Comparison of ENCODE assay signal across 8 cellular contexts in the genomic region with DNA sequence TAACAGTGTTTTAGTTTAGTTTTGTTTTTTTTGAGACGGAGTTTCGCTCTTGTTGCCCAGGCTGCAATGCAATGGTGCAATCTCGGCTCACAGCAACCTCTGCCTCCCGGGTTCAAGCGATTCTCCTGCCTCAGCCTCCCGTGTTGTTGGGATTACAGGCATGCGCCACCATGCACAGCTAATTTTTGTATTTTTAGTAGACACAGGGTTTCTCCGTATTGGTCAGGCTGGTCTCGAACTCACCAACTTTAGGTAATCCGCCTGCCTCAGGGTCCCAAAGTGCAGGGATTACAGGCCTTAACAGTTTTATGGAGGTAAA. TPM values are rescaled to one million over a fixed set of nuclear protein-coding genes. Genes with fewer than 3 reads are reported as not detected.
DNase-seq lines count a peak whose midpoint lies in the region; ATAC-seq, FAIRE-seq and TF ChIP-seq lines count a peak whose summit lies in the region.
"Not testable (repeated sequence)": the region's sequence is repeated elsewhere in the genome, so short reads cannot be mapped to it uniquely, and the experiment has no call there.

No MANE protein-coding gene starts in this region.

- H4K20me1 ChIP-seq in PC-3 (ENCODE audit: low read length); HepG2 (ENCODE audit: insufficient read depth, low read length): not testable (repeated sequence)

- not testable (repeated sequence) for H3K27ac ChIP-seq in PC-3 (ENCODE audit: low read length); HepG2 (ENCODE audit: extremely low read length, insufficient read depth, low read length); parathyroid adenoma
- peak overlapping the region; percentile 86 for H3K27ac ChIP-seq in upper lobe of right lung

- H3K79me2 ChIP-seq in PC-3 (ENCODE audit: low read length) (peaks cover 44% of the 10 kb centered on the region), HepG2 (ENCODE audit: insufficient read depth, low read length) (peaks cover 37% of the 10 kb centered on the region), parathyroid adenoma (peaks cover 15% of the 10 kb centered on the region)

- H3K4me2 ChIP-seq in PC-3 (ENCODE audit: low read length): peak overlapping the region; percentile 81
- H3K4me2 ChIP-seq in HepG2 (ENCODE audit: low read depth, low read length): peak overlapping the region; percentile 80
- H3K4me2 ChIP-seq in parathyroid adenoma (ENCODE audit: low read length): peak overlapping the region; percentile 72

- BruUV-seq in PC-3 (replicated peaks; lab: Mats Ljungman, UMichigan); HepG2 (replicated peaks; lab: Mats Ljungman, UMichigan): not testable (repeated sequence)

- not testable (repeated sequence) for H3K27me3 Mint-ChIP-seq in activated naive CD4-positive, alpha-beta T cell treated with anti-CD3 and anti-CD28 coated beads, Interleukin-2, amount 10 ng/mL, durations not matched to agents 7 days and 5 days; endothelial cell (ENCODE audit: unreplicated experiment)

- not testable (repeated sequence) for H3F3A ChIP-seq in PC-3 (ENCODE audit: low read length, unreplicated experiment)

- H3K4me3 ChIP-seq in GM12865 (ENCODE audit: low read depth, low read length) (peak overlapping the region; percentile 63), PC-3 (ENCODE audit: low read length) (peak overlapping the region; percentile 91), HepG2 (replicated peaks in 1 of 3; ENCODE audit: insufficient read depth in 1 of 3, low read depth in 2 of 3, low read length in 3 of 3) (peak overlapping the region; percentile 47 to 94 (median 94)), parathyroid adenoma (ENCODE audit: low read depth, low read length) (peak overlapping the region; percentile 87), upper lobe of right lung (peak overlapping the region; percentile 98)

- not testable (repeated sequence) for H3K9me3 Mint-ChIP-seq in activated naive CD4-positive, alpha-beta T cell treated with anti-CD3 and anti-CD28 coated beads, Interleukin-2, amount 10 ng/mL, durations not matched to agents 7 days and 5 days; endothelial cell (ENCODE audit: unreplicated experiment)

- in situ Hi-C loops in HepG2 (cut with HindIII; ENCODE audit: extremely low pct_ligation_motif_present, low pct_unique_long_range_greater_than_20kb): not testable (repeated sequence)

- TF ChIP-seq CTCF in GM12865 (IDR thresholded peaks at IDR 0.05; ENCODE audit: insufficient read depth, low read depth, low read length, missing control alignments); PC-3 (conservative IDR thresholded peaks at IDR 0.05; ENCODE audit: low read depth, low read length); HepG2 (CRISPR knock-in tag; IDR thresholded peaks at IDR 0.05); parathyroid adenoma (IDR thresholded peaks at IDR 0.05); upper lobe of right lung (IDR thresholded peaks at IDR 0.05): not testable (repeated sequence)
- TF ChIP-seq CTCF in endothelial cell (IDR thresholded peaks at IDR 0.05; ENCODE audit: unreplicated experiment): peak; percentile 21

- intact Hi-C loops in PC-3 (cut with micrococcal nuclease); HepG2 (cut with micrococcal nuclease; ENCODE audit: unreplicated experiment); upper lobe of right lung (cut with DNase I): not testable (repeated sequence)

- not testable (repeated sequence) for FAIRE-seq in HepG2 (lab: Jason Lieb, UNC)

- TF ChIP-seq EP300 in HepG2 (IDR thresholded peaks at IDR 0.05; ENCODE audit: low read depth in 2 of 2, low read length in 2 of 2); HepG2 (CRISPR knock-in tag; IDR thresholded peaks at IDR 0.05; ENCODE audit: borderline replicate concordance): not testable (repeated sequence)

- peak overlapping the region; percentile 93 for H3K4me3 Mint-ChIP-seq in activated naive CD4-positive, alpha-beta T cell treated with anti-CD3 and anti-CD28 coated beads, Interleukin-2, amount 10 ng/mL, durations not matched to agents 7 days and 5 days
- H3K4me3 Mint-ChIP-seq in endothelial cell (ENCODE audit: unreplicated experiment): peak overlapping the region; percentile 100

- CTCF ChIA-PET in PC-3 (lab: Charles Lee): interaction anchor here (0.6 to 1.4 kb wide), 5 partner anchors 18 to 349 kb away, joined by 3 to 21 read pairs (median 4); partner anchors contain the start of gene ZNF770
- CTCF ChIA-PET in activated naive CD4-positive, alpha-beta T cell treated with anti-CD3 and anti-CD28 coated beads, Interleukin-2, amount 10 ng/mL, durations not matched to agents 7 days and 5 days (lab: Charles Lee): interaction anchor here (0.6 to 2.8 kb wide), 9 partner anchors 13 to 96 kb away, joined by 3 to 26 read pairs (median 5); partner anchors contain the start of gene ZNF770
- CTCF ChIA-PET in HepG2 (lab: Yijun Ruan, JAX; ENCODE audit: low intra/inter-chr PET ratio, low total read pairs): not testable (repeated sequence)

- peaks cover 41% of the 10 kb centered on the region for H3K4me1 Mint-ChIP-seq in activated naive CD4-positive, alpha-beta T cell treated with anti-CD3 and anti-CD28 coated beads, Interleukin-2, amount 10 ng/mL, durations not matched to agents 7 days and 5 days
- peaks cover 40% of the 10 kb centered on the region for H3K4me1 Mint-ChIP-seq in endothelial cell (ENCODE audit: unreplicated experiment)

- H3K27ac Mint-ChIP-seq in activated naive CD4-positive, alpha-beta T cell treated with anti-CD3 and anti-CD28 coated beads, Interleukin-2, amount 10 ng/mL, durations not matched to agents 7 days and 5 days: peak overlapping the region; percentile 85
- not testable (repeated sequence) for H3K27ac Mint-ChIP-seq in endothelial cell (ENCODE audit: unreplicated experiment)

- peaks cover 11% of the 10 kb centered on the region for H3K36me3 Mint-ChIP-seq in activated naive CD4-positive, alpha-beta T cell treated with anti-CD3 and anti-CD28 coated beads, Interleukin-2, amount 10 ng/mL, durations not matched to agents 7 days and 5 days
- not testable (repeated sequence) for H3K36me3 Mint-ChIP-seq in endothelial cell (ENCODE audit: low read depth, unreplicated experiment)

- ATAC-seq in HG02884 (IDR thresholded peaks at IDR 0.05; ENCODE audit: unreplicated experiment) (peak; percentile 5), PC-3 (peak; percentile 2; the same call in 1 of the 2 replicates), HepG2 (peak; percentile 3; the same call in 2 of the 3 replicates)
- not testable (repeated sequence) for ATAC-seq in upper lobe of right lung

- H3K9me2 ChIP-seq in PC-3 (replicated peaks; ENCODE audit: low read length): not testable (repeated sequence)

- 40% methylated on average over 10 of the region's 10 CpGs for WGBS in HepG2 (ENCODE audit: low lambda C conversion rate)

- H2AFZ ChIP-seq in PC-3 (ENCODE audit: low read length) (peak overlapping the region; percentile 89), HepG2 (ENCODE audit: low read length) (peak overlapping the region; percentile 61), parathyroid adenoma (peak overlapping the region; percentile 90)

- H3K36me3 ChIP-seq in PC-3 (ENCODE audit: low read depth, low read length); HepG2 (replicated peaks in 1 of 2; ENCODE audit: control insufficient read depth in 1 of 2, insufficient read depth in 2 of 2, low read length in 2 of 2); parathyroid adenoma (ENCODE audit: control insufficient read depth, insufficient read depth, low read length); upper lobe of right lung: not testable (repeated sequence)

- not testable (repeated sequence) for TF ChIP-seq POLR2A in HepG2 (IDR thresholded peaks at IDR 0.05; ENCODE audit: insufficient read depth in 1 of 2, low read depth in 2 of 2, low read length in 2 of 2)

- H3K4me1 ChIP-seq in PC-3 (ENCODE audit: insufficient read depth, low read length); parathyroid adenoma: not testable (repeated sequence)
- H3K4me1 ChIP-seq in HepG2 (ENCODE audit: insufficient read depth, low read length): peaks cover 26% of the 10 kb centered on the region
- peaks cover 19% of the 10 kb centered on the region for H3K4me1 ChIP-seq in upper lobe of right lung

- POLR2A ChIA-PET in PC-3 (lab: Charles Lee; ENCODE audit: unreplicated experiment) (interaction anchor here (0.5 to 1.0 kb wide), 7 partner anchors 16 to 260 kb away, joined by 3 to 22 read pairs (median 4); partner anchors contain the start of gene ZNF770), HepG2 (lab: Yijun Ruan, JAX) (interaction anchor here (0.6 to 2.2 kb wide), 6 partner anchors 10 to 869 kb away, joined by 3 to 125 read pairs (median 6); partner anchors contain the start of genes SLC12A6 and ZNF770)

- not testable (repeated sequence) for DNase-seq in GM12865 (ENCODE audit: low read depth); PC-3; activated naive CD4-positive, alpha-beta T cell treated with anti-CD3 and anti-CD28 coated beads, Interleukin-2, amount 10 ng/mL, durations not matched to agents 7 days and 5 days; endothelial cell (ENCODE audit: low spot score); HepG2 (ENCODE audit: low spot score); upper lobe of right lung

- not testable (repeated sequence) for H3K27me3 ChIP-seq in PC-3 (ENCODE audit: low read length); HepG2 (ENCODE audit: control insufficient read depth in 1 of 2, insufficient read depth in 2 of 2, low read length in 2 of 2); parathyroid adenoma (ENCODE audit: control insufficient read depth, insufficient read depth, low read length); upper lobe of right lung

- H3K9ac ChIP-seq in PC-3 (ENCODE audit: low read length) (peak overlapping the region; percentile 89), HepG2 (ENCODE audit: insufficient read depth, low read depth, low read length) (peak overlapping the region; percentile 94; the same call in 1 of the 2 replicates)
- not testable (repeated sequence) for H3K9ac ChIP-seq in parathyroid adenoma

- not testable (repeated sequence) for TF ChIP-seq RAD21 in HepG2 (CRISPR knock-in tag; IDR thresholded peaks at IDR 0.05)

- not testable (repeated sequence) for H3K9me3 ChIP-seq in PC-3 (ENCODE audit: low read length); HepG2 (ENCODE audit: low read length); parathyroid adenoma (ENCODE audit: control insufficient read depth, low read length); upper lobe of right lung

RNA-seq across cellular contexts. Expression of gene AQR, which starts 0.5 kb away (rescaled TPM):
- total RNA-seq in PC-3 (2014; rRNA removed) (26.1 and 34.2 TPM in 2 replicates), endothelial cell (ENCODE audit: unreplicated experiment) (41.5 TPM), HepG2 (2016; rRNA removed; fragmentation: Illumina TruSeq; extraction: Trizol) (31.3 and 46.0 TPM in 2 replicates), upper lobe of right lung (28.2 TPM)
- 4.8 and 5.6 TPM in 2 replicates for total RNA-seq in HepG2 (2016; cell fraction: cytosol; rRNA removed; fragmentation: Illumina TruSeq; extraction: Trizol; ENCODE audit: low read depth)
- 29.2 and 45.4 TPM in 2 replicates for total RNA-seq in HepG2 (2016; cell fraction: insoluble cytoplasmic fraction; rRNA removed; fragmentation: Illumina TruSeq; extraction: Trizol)
- total RNA-seq in HepG2 (2016; cell fraction: membrane; rRNA removed; fragmentation: Illumina TruSeq; extraction: Trizol): 5.0 and 6.5 TPM in 2 replicates
- total RNA-seq in HepG2 (2016; cell fraction: nucleus; rRNA removed; fragmentation: Illumina TruSeq; extraction: Trizol): 32.4 and 35.0 TPM in 2 replicates
- polyA plus RNA-seq in HepG2 (2011; rRNA removed): 13.8 and 18.7 TPM in 2 replicates
- polyA plus RNA-seq in HepG2 (2011; cell fraction: cytosol; rRNA removed): 6.9 and 13.7 TPM in 2 replicates
- polyA plus RNA-seq in HepG2 (2011; cell fraction: nucleus; rRNA removed): 8.2 and 9.9 TPM in 2 replicates
- polyA plus RNA-seq in HepG2 (2012): 7.2 and 9.3 TPM in 2 replicates
- polyA plus RNA-seq in HepG2 (2016; cell fraction: cytosol; fragmentation: Illumina TruSeq; extraction: Trizol; ENCODE audit: low read depth): 1.4 and 1.9 TPM in 2 replicates
- 49.6 and 49.8 TPM in 2 replicates for polyA plus RNA-seq in HepG2 (2016; cell fraction: insoluble cytoplasmic fraction; fragmentation: Illumina TruSeq; extraction: Trizol; ENCODE audit: low read depth)
- polyA plus RNA-seq in HepG2 (2016; cell fraction: membrane; fragmentation: Illumina TruSeq; extraction: Trizol; ENCODE audit: low read depth): 3.0 and 4.2 TPM in 2 replicates
- polyA plus RNA-seq in HepG2 (2016; cell fraction: nucleus; fragmentation: Illumina TruSeq; extraction: Trizol; ENCODE audit: insufficient read depth, low read depth): 33.5 and 34.1 TPM in 2 replicates
- 11.6 and 36.2 TPM in 2 replicates for polyA minus RNA-seq in HepG2 (2011; rRNA and poly(A)+ RNA removed; ENCODE audit: low replicate concordance)
- polyA minus RNA-seq in HepG2 (2011; cell fraction: cytosol; rRNA and poly(A)+ RNA removed): 16.1 and 16.7 TPM in 2 replicates
- polyA minus RNA-seq in HepG2 (2011; cell fraction: nucleus; rRNA and poly(A)+ RNA removed): 62.4 and 70.9 TPM in 2 replicates

RNA-seq across cellular contexts. Expression of gene ZNF770, which starts 18.0 kb away (rescaled TPM):
- total RNA-seq in PC-3 (2014; rRNA removed) (26.9 and 27.5 TPM in 2 replicates), endothelial cell (ENCODE audit: unreplicated experiment) (26.7 TPM), HepG2 (2016; rRNA removed; fragmentation: Illumina TruSeq; extraction: Trizol) (33.1 and 79.5 TPM in 2 replicates), upper lobe of right lung (31.5 TPM)
- 3.2 and 3.5 TPM in 2 replicates for total RNA-seq in HepG2 (2016; cell fraction: cytosol; rRNA removed; fragmentation: Illumina TruSeq; extraction: Trizol; ENCODE audit: low read depth)
- 31.9 and 72.9 TPM in 2 replicates for total RNA-seq in HepG2 (2016; cell fraction: insoluble cytoplasmic fraction; rRNA removed; fragmentation: Illumina TruSeq; extraction: Trizol)
- total RNA-seq in HepG2 (2016; cell fraction: membrane; rRNA removed; fragmentation: Illumina TruSeq; extraction: Trizol): 22.3 and 25.2 TPM in 2 replicates
- 29.2 and 36.6 TPM in 2 replicates for total RNA-seq in HepG2 (2016; cell fraction: nucleus; rRNA removed; fragmentation: Illumina TruSeq; extraction: Trizol)
- polyA plus RNA-seq in HepG2 (2011; rRNA removed): 13.0 and 15.5 TPM in 2 replicates
- polyA plus RNA-seq in HepG2 (2011; cell fraction: cytosol; rRNA removed): 4.8 and 9.1 TPM in 2 replicates
- polyA plus RNA-seq in HepG2 (2011; cell fraction: nucleus; rRNA removed): 6.1 and 8.0 TPM in 2 replicates
- 13.6 and 14.2 TPM in 2 replicates for polyA plus RNA-seq in HepG2 (2012)
- 1.4 TPM in 2 replicates for polyA plus RNA-seq in HepG2 (2016; cell fraction: cytosol; fragmentation: Illumina TruSeq; extraction: Trizol; ENCODE audit: low read depth)
- 37.9 and 43.1 TPM in 2 replicates for polyA plus RNA-seq in HepG2 (2016; cell fraction: insoluble cytoplasmic fraction; fragmentation: Illumina TruSeq; extraction: Trizol; ENCODE audit: low read depth)
- polyA plus RNA-seq in HepG2 (2016; cell fraction: membrane; fragmentation: Illumina TruSeq; extraction: Trizol; ENCODE audit: low read depth): 6.4 and 6.7 TPM in 2 replicates
- 26.5 and 28.2 TPM in 2 replicates for polyA plus RNA-seq in HepG2 (2016; cell fraction: nucleus; fragmentation: Illumina TruSeq; extraction: Trizol; ENCODE audit: insufficient read depth, low read depth)
- polyA minus RNA-seq in HepG2 (2011; rRNA and poly(A)+ RNA removed; ENCODE audit: low replicate concordance): 20.6 and 23.6 TPM in 2 replicates
- polyA minus RNA-seq in HepG2 (2011; cell fraction: cytosol; rRNA and poly(A)+ RNA removed): 28.6 and 38.0 TPM in 2 replicates
- polyA minus RNA-seq in HepG2 (2011; cell fraction: nucleus; rRNA and poly(A)+ RNA removed): 34.9 and 43.5 TPM in 2 replicates
